30 cellular contexts compared by ENCODE assay signal in the genomic region with DNA sequence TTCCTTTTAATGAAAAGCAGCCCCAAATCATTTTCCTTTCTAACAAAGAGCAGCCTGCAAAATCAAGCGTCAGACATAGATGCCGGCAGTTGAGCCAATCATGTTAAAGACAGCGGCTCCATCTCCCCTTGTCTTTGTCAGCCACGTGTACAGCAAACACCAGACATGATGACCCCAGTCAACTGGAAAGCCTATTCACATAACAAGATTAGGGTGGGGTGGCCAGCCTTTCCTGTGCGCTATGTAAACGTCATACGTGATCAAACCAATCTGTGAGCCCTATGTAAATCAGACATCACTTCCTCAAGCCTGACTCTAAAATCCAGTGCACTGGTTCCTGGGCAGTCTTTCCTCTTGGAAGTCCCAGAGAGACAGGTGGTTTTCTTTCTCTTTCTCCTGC.
"Had no signal": no experiment of that assay in that cellular context is flagged by ENCODE, and none has a peak within 500 bp of the region (broad histone marks: within the 10 kb centered on the region; RNA-seq: fewer than 3 reads in every experiment).

No MANE protein-coding gene starts in this region.

- H3K4me3 ChIP-seq: PC-9, SK-N-MC had no signal

- H3K27ac Mint-ChIP-seq: activated CD4-positive, alpha-beta T cell treated with anti-CD3 and anti-CD28 coated beads, Interleukin-2, amount 10 ng/mL, durations not matched to agents 24 days and 14 days; activated CD8-positive, alpha-beta T cell treated with anti-CD3 and anti-CD28 coated beads for 36 hours; activated naive CD8-positive, alpha-beta T cell treated with anti-CD3 and anti-CD28 coated beads for 36 hours; activated T-cell treated with anti-CD3 and anti-CD28 coated beads, Interleukin-2, amount 50 U/mL, for 72 hours; activated T-helper 17 cell treated with anti-CD3 and anti-CD28 coated beads, Interleukin-2, amount 50 U/mL, for 72 hours had no signal

- H3K4me3 Mint-ChIP-seq: activated CD4-positive, alpha-beta T cell treated with anti-CD3 and anti-CD28 coated beads, Interleukin-2, amount 10 ng/mL, durations not matched to agents 24 days and 14 days; activated CD8-positive, alpha-beta T cell treated with anti-CD3 and anti-CD28 coated beads for 36 hours; activated naive CD8-positive, alpha-beta T cell treated with anti-CD3 and anti-CD28 coated beads for 36 hours; activated T-cell treated with anti-CD3 and anti-CD28 coated beads, Interleukin-2, amount 50 U/mL, for 72 hours; activated T-helper 17 cell treated with anti-CD3 and anti-CD28 coated beads, Interleukin-2, amount 50 U/mL, for 72 hours had no signal

- DNase-seq: activated CD4-positive, alpha-beta T cell treated with anti-CD3 and anti-CD28 coated beads, Interleukin-2, amount 10 ng/mL, durations not matched to agents 24 days and 14 days; activated CD4-positive, alpha-beta T cell treated with anti-CD3 and anti-CD28 coated beads, Interleukin-2, amount 50 U/mL, for 4 hours; activated CD8-positive, alpha-beta T cell treated with anti-CD3 and anti-CD28 coated beads for 36 hours; activated effector memory CD4-positive, alpha-beta T cell treated with anti-CD3 and anti-CD28 coated beads, Interleukin-2, amount 50 U/mL, for 16 hours; activated naive CD4-positive, alpha-beta T cell; activated naive CD4-positive, alpha-beta T cell treated with anti-CD3 and anti-CD28 coated beads, Interleukin-2, amount 50 U/mL, for 16 hours; activated naive CD8-positive, alpha-beta T cell treated with anti-CD3 and anti-CD28 coated beads for 36 hours; activated T-cell treated with anti-CD3 and anti-CD28 coated beads, Interleukin-2, amount 50 U/mL, for 1 hour; activated T-cell treated with anti-CD3 and anti-CD28 coated beads, Interleukin-2, amount 50 U/mL, for 72 hours; amniotic stem cell; aorta; brain microvascular endothelial cell; central memory CD4-positive, alpha-beta T cell; Karpas-422; KBM-7; NCI-H1048; NCI-H1105 treated with DMSO at 0.1 percent for 48 hours; NCI-H1436; NCI-H187; NCI-H2107; NCI-H226; NCI-H446 treated with DMSO at 0.1 percent for 48 hours; NCI-H524; NCI-H774; PC-9; Right ventricle myocardium superior; T1000; WERI-Rb-1 had no signal

- H3K27ac ChIP-seq: brain microvascular endothelial cell, PC-9, SK-N-MC, WERI-Rb-1 had no signal

- ATAC-seq: activated CD8-positive, alpha-beta T cell treated with anti-CD3 and anti-CD28 coated beads for 36 hours; activated T-cell treated with anti-CD3 and anti-CD28 coated beads, Interleukin-2, amount 50 U/mL, for 72 hours; activated T-helper 17 cell treated with anti-CD3 and anti-CD28 coated beads, Interleukin-2, amount 50 U/mL, for 72 hours had no signal

- H2AFZ ChIP-seq: PC-9 had no signal

- H3K27me3 ChIP-seq: brain microvascular endothelial cell had no signal

- H3K4me1 Mint-ChIP-seq: activated T-helper 17 cell treated with anti-CD3 and anti-CD28 coated beads, Interleukin-2, amount 50 U/mL, for 72 hours had no signal

- H3K4me2 ChIP-seq: PC-9 had no signal

- H3K36me3 ChIP-seq: brain microvascular endothelial cell, WERI-Rb-1 had no signal
